In the genomic region with DNA sequence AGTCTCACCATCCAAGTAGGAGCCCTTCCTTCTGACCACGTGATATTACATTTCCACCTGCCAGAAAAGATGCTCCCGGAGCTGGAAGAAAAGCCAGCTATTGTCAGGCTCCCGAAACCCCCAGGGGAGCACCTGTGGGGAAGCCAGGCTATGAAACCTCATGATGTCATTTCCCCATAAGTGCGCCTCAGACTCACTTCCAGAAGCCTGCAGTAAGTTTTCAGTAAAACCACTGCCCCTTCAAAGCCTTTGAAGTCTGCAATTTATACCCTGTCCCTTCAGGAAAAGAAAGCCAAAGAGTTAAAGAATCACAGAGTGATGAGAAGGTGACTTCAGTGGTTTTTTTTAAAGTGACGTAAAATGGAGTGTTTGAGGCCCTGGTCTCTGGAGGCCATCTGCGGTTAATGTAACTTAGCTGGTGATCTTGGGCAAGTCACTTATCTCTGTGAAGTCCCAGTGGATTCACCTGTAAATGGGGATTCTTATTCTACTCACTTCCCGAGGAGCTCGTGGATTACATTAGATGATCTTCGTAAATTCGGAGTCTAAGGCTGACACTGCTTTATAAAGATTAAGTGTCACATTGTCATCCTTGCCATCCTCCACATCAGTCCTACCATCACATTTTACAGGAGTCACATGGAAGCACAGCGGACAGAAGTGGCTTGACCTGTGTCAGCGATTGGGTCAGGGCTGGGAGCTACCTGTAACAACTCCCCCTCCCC, we compare ENCODE assay signal across 1 cellular context.
TF ChIP-seq lines count a peak whose summit lies in the region.

No MANE protein-coding gene starts in this region.

TF ChIP-seq in GM12878, 131 proteins besides CTCF, POLR2A, EP300 and RAD21 (continued from another document and continues in another):
- TF ChIP-seq, protein P1, sequence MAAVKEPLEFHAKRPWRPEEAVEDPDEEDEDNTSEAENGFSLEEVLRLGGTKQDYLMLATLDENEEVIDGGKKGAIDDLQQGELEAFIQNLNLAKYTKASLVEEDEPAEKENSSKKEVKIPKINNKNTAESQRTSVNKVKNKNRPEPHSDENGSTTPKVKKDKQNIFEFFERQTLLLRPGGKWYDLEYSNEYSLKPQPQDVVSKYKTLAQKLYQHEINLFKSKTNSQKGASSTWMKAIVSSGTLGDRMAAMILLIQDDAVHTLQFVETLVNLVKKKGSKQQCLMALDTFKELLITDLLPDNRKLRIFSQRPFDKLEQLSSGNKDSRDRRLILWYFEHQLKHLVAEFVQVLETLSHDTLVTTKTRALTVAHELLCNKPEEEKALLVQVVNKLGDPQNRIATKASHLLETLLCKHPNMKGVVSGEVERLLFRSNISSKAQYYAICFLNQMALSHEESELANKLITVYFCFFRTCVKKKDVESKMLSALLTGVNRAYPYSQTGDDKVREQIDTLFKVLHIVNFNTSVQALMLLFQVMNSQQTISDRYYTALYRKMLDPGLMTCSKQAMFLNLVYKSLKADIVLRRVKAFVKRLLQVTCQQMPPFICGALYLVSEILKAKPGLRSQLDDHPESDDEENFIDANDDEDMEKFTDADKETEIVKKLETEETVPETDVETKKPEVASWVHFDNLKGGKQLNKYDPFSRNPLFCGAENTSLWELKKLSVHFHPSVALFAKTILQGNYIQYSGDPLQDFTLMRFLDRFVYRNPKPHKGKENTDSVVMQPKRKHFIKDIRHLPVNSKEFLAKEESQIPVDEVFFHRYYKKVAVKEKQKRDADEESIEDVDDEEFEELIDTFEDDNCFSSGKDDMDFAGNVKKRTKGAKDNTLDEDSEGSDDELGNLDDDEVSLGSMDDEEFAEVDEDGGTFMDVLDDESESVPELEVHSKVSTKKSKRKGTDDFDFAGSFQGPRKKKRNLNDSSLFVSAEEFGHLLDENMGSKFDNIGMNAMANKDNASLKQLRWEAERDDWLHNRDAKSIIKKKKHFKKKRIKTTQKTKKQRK (IDR thresholded peaks at IDR 0.05; ENCODE audit: low read depth, low read length): no peak
- TF ChIP-seq YBX1 (IDR thresholded peaks at IDR 0.05) (no peak), ETV6 (conservative IDR thresholded peaks at IDR 0.05 in 1 of 2, IDR thresholded peaks at IDR 0.05 in 1 of 2; ENCODE audit: borderline replicate concordance in 1 of 2, low read depth in 1 of 2) (peak in 1 of 2 experiments; percentile 97; a peak in 2 of 4 replicates), STAT1 (conservative IDR thresholded peaks at IDR 0.05) (no peak), SIX5 (IDR thresholded peaks at IDR 0.05; ENCODE audit: low read depth, low read length, severe bottlenecking) (peak; percentile 9), HCFC1 (IDR thresholded peaks at IDR 0.05; ENCODE audit: low read length) (no peak), BMI1 (IDR thresholded peaks at IDR 0.05; ENCODE audit: borderline replicate concordance) (peak; percentile 71), TARDBP (IDR thresholded peaks at IDR 0.05; ENCODE audit: borderline replicate concordance) (peak; percentile 70; the same call in 1 of the 2 replicates), MTA3 (IDR thresholded peaks at IDR 0.05; ENCODE audit: borderline replicate concordance, low read length) (peak; percentile 95; the same call in 1 of the 2 replicates), RCOR1 (conservative IDR thresholded peaks at IDR 0.05; ENCODE audit: low read depth, low read length) (0 out of 2 replicates have a peak, but pooled peaks have one; percentile 62), DPF2 (IDR thresholded peaks at IDR 0.05) (peak; percentile 93), IKZF1 (conservative IDR thresholded peaks at IDR 0.05) (peak; percentile 99), ESRRA (IDR thresholded peaks at IDR 0.05; ENCODE audit: low read length) (no peak), EED (IDR thresholded peaks at IDR 0.05; ENCODE audit: low read depth) (peak; percentile 99), RFX5 (IDR thresholded peaks at IDR 0.05; ENCODE audit: low read depth, low read length) (no peak), HDAC6 (IDR thresholded peaks at IDR 0.05; ENCODE audit: unreplicated experiment) (no peak), IKZF2 (IDR thresholded peaks at IDR 0.05) (peak; percentile 100), RAD51 (IDR thresholded peaks at IDR 0.05) (peak; percentile 92), MEF2B (IDR thresholded peaks at IDR 0.05; ENCODE audit: partially characterized antibody, poor library complexity, severe bottlenecking) (peak; percentile 99), TCF12 (IDR thresholded peaks at IDR 0.05; ENCODE audit: low read depth, low read length) (peak; percentile 57; the same call in 1 of the 2 replicates), BHLHE40 (IDR thresholded peaks at IDR 0.05; ENCODE audit: borderline replicate concordance in 1 of 2, low read depth in 2 of 2, low read length in 1 of 2) (peak; percentile 83 to 86; a peak in 3 of 4 replicates), NFIC (IDR thresholded peaks at IDR 0.05; ENCODE audit: low read depth, low read length) (peak; percentile 99), FOXK2 (IDR thresholded peaks at IDR 0.05) (no peak), RUNX3 (IDR thresholded peaks at IDR 0.05; ENCODE audit: low read length) (peak; percentile 98), FOXM1 (IDR thresholded peaks at IDR 0.05; ENCODE audit: low read depth, low read length) (peak; percentile 96; the same call in 1 of the 2 replicates), POLR2AphosphoS5 (IDR thresholded peaks at IDR 0.05; ENCODE audit: low read length) (0 out of 2 replicates have a peak, but pooled peaks have one; percentile 25), WRNIP1 (IDR thresholded peaks at IDR 0.05; ENCODE audit: borderline replicate concordance, low read depth, low read length) (no peak)
- TF ChIP-seq, protein P2, sequence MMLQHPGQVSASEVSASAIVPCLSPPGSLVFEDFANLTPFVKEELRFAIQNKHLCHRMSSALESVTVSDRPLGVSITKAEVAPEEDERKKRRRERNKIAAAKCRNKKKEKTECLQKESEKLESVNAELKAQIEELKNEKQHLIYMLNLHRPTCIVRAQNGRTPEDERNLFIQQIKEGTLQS (IDR thresholded peaks at IDR 0.05; ENCODE audit: borderline replicate concordance, extremely low read depth, low read depth, low read length): no peak
- TF ChIP-seq, protein P3, sequence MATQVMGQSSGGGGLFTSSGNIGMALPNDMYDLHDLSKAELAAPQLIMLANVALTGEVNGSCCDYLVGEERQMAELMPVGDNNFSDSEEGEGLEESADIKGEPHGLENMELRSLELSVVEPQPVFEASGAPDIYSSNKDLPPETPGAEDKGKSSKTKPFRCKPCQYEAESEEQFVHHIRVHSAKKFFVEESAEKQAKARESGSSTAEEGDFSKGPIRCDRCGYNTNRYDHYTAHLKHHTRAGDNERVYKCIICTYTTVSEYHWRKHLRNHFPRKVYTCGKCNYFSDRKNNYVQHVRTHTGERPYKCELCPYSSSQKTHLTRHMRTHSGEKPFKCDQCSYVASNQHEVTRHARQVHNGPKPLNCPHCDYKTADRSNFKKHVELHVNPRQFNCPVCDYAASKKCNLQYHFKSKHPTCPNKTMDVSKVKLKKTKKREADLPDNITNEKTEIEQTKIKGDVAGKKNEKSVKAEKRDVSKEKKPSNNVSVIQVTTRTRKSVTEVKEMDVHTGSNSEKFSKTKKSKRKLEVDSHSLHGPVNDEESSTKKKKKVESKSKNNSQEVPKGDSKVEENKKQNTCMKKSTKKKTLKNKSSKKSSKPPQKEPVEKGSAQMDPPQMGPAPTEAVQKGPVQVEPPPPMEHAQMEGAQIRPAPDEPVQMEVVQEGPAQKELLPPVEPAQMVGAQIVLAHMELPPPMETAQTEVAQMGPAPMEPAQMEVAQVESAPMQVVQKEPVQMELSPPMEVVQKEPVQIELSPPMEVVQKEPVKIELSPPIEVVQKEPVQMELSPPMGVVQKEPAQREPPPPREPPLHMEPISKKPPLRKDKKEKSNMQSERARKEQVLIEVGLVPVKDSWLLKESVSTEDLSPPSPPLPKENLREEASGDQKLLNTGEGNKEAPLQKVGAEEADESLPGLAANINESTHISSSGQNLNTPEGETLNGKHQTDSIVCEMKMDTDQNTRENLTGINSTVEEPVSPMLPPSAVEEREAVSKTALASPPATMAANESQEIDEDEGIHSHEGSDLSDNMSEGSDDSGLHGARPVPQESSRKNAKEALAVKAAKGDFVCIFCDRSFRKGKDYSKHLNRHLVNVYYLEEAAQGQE (IDR thresholded peaks at IDR 0.05; ENCODE audit: low read depth, low read length): no peak
- TF ChIP-seq, protein P4, sequence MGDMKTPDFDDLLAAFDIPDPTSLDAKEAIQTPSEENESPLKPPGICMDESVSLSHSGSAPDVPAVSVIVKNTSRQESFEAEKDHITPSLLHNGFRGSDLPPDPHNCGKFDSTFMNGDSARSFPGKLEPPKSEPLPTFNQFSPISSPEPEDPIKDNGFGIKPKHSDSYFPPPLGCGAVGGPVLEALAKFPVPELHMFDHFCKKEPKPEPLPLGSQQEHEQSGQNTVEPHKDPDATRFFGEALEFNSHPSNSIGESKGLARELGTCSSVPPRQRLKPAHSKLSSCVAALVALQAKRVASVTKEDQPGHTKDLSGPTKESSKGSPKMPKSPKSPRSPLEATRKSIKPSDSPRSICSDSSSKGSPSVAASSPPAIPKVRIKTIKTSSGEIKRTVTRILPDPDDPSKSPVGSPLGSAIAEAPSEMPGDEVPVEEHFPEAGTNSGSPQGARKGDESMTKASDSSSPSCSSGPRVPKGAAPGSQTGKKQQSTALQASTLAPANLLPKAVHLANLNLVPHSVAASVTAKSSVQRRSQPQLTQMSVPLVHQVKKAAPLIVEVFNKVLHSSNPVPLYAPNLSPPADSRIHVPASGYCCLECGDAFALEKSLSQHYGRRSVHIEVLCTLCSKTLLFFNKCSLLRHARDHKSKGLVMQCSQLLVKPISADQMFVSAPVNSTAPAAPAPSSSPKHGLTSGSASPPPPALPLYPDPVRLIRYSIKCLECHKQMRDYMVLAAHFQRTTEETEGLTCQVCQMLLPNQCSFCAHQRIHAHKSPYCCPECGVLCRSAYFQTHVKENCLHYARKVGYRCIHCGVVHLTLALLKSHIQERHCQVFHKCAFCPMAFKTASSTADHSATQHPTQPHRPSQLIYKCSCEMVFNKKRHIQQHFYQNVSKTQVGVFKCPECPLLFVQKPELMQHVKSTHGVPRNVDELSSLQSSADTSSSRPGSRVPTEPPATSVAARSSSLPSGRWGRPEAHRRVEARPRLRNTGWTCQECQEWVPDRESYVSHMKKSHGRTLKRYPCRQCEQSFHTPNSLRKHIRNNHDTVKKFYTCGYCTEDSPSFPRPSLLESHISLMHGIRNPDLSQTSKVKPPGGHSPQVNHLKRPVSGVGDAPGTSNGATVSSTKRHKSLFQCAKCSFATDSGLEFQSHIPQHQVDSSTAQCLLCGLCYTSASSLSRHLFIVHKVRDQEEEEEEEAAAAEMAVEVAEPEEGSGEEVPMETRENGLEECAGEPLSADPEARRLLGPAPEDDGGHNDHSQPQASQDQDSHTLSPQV (IDR thresholded peaks at IDR 0.05): 0 out of 2 replicates have a peak, but pooled peaks have one; percentile 84
- TF ChIP-seq, protein P5, sequence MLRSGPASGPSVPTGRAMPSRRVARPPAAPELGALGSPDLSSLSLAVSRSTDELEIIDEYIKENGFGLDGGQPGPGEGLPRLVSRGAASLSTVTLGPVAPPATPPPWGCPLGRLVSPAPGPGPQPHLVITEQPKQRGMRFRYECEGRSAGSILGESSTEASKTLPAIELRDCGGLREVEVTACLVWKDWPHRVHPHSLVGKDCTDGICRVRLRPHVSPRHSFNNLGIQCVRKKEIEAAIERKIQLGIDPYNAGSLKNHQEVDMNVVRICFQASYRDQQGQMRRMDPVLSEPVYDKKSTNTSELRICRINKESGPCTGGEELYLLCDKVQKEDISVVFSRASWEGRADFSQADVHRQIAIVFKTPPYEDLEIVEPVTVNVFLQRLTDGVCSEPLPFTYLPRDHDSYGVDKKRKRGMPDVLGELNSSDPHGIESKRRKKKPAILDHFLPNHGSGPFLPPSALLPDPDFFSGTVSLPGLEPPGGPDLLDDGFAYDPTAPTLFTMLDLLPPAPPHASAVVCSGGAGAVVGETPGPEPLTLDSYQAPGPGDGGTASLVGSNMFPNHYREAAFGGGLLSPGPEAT (IDR thresholded peaks at IDR 0.05; ENCODE audit: low read depth): peak; percentile 98
- TF ChIP-seq, protein P6, sequence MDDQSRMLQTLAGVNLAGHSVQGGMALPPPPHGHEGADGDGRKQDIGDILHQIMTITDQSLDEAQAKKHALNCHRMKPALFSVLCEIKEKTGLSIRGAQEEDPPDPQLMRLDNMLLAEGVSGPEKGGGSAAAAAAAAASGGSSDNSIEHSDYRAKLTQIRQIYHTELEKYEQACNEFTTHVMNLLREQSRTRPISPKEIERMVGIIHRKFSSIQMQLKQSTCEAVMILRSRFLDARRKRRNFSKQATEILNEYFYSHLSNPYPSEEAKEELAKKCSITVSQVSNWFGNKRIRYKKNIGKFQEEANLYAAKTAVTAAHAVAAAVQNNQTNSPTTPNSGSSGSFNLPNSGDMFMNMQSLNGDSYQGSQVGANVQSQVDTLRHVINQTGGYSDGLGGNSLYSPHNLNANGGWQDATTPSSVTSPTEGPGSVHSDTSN (IDR thresholded peaks at IDR 0.05; ENCODE audit: insufficient replicate concordance, low read depth, low read length): no peak
- TF ChIP-seq, protein P7, sequence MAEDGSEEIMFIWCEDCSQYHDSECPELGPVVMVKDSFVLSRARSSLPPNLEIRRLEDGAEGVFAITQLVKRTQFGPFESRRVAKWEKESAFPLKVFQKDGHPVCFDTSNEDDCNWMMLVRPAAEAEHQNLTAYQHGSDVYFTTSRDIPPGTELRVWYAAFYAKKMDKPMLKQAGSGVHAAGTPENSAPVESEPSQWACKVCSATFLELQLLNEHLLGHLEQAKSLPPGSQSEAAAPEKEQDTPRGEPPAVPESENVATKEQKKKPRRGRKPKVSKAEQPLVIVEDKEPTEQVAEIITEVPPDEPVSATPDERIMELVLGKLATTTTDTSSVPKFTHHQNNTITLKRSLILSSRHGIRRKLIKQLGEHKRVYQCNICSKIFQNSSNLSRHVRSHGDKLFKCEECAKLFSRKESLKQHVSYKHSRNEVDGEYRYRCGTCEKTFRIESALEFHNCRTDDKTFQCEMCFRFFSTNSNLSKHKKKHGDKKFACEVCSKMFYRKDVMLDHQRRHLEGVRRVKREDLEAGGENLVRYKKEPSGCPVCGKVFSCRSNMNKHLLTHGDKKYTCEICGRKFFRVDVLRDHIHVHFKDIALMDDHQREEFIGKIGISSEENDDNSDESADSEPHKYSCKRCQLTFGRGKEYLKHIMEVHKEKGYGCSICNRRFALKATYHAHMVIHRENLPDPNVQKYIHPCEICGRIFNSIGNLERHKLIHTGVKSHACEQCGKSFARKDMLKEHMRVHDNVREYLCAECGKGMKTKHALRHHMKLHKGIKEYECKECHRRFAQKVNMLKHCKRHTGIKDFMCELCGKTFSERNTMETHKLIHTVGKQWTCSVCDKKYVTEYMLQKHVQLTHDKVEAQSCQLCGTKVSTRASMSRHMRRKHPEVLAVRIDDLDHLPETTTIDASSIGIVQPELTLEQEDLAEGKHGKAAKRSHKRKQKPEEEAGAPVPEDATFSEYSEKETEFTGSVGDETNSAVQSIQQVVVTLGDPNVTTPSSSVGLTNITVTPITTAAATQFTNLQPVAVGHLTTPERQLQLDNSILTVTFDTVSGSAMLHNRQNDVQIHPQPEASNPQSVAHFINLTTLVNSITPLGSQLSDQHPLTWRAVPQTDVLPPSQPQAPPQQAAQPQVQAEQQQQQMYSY (CRISPR knock-in tag; IDR thresholded peaks at IDR 0.05): no peak
- TF ChIP-seq, protein P8, sequence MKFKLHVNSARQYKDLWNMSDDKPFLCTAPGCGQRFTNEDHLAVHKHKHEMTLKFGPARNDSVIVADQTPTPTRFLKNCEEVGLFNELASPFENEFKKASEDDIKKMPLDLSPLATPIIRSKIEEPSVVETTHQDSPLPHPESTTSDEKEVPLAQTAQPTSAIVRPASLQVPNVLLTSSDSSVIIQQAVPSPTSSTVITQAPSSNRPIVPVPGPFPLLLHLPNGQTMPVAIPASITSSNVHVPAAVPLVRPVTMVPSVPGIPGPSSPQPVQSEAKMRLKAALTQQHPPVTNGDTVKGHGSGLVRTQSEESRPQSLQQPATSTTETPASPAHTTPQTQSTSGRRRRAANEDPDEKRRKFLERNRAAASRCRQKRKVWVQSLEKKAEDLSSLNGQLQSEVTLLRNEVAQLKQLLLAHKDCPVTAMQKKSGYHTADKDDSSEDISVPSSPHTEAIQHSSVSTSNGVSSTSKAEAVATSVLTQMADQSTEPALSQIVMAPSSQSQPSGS (IDR thresholded peaks at IDR 0.05; ENCODE audit: low read length): peak; percentile 99
